Comparison of ENCODE assay signal across 8 cellular contexts in genomic region chr5:136020383-136021015, GRCh38. TPM values are rescaled to one million over a fixed set of nuclear protein-coding genes. Genes with fewer than 3 reads are reported as not detected.
DNase-seq lines count a peak whose midpoint lies in the region; ATAC-seq and TF ChIP-seq lines count a peak whose summit lies in the region.

No MANE protein-coding gene starts in this region.

- H3K27ac Mint-ChIP-seq in activated naive CD8-positive, alpha-beta T cell treated with anti-CD3 and anti-CD28 coated beads, Interleukin-2, amount 50 U/mL, for 24 hours: no peak overlapping the region
- no peak overlapping the region for H3K27ac Mint-ChIP-seq in activated naive CD8-positive, alpha-beta T cell treated with anti-CD3 and anti-CD28 coated beads for 36 hours

- TF ChIP-seq CTCF in foreskin fibroblast (IDR thresholded peaks at IDR 0.05; ENCODE audit: low read depth, low read length): no peak

- no peak for DNase-seq in activated naive CD8-positive, alpha-beta T cell treated with anti-CD3 and anti-CD28 coated beads, Interleukin-2, amount 50 U/mL, for 24 hours
- DNase-seq in activated naive CD8-positive, alpha-beta T cell treated with anti-CD3 and anti-CD28 coated beads for 36 hours: no peak
- DNase-seq in SHP77 treated with DMSO at 0.1 percent for 48 hours (lab: John Stamatoyannopoulos, UW) (peak; percentile 27), foreskin fibroblast (peak; percentile 93 to 96), iPS-NIHi7 (ENCODE audit: extremely low spot score) (no peak), G401 (ENCODE audit: low spot score) (no peak)
- DNase-seq in activated naive CD4-positive, alpha-beta T cell treated with anti-CD3 and anti-CD28 coated beads, Interleukin-2, amount 50 U/mL, for 16 hours: no peak

- peaks cover 2% of the 10 kb centered on the region for H3K4me1 Mint-ChIP-seq in activated naive CD8-positive, alpha-beta T cell treated with anti-CD3 and anti-CD28 coated beads, Interleukin-2, amount 50 U/mL, for 24 hours
- H3K4me1 Mint-ChIP-seq in activated naive CD8-positive, alpha-beta T cell treated with anti-CD3 and anti-CD28 coated beads for 36 hours: no peaks in the 10 kb centered on the region

- in situ Hi-C loops in G401 (cut with HindIII; ENCODE audit: low sequenced_read_pairs): no loop called here

- H3K36me3 Mint-ChIP-seq in activated naive CD8-positive, alpha-beta T cell treated with anti-CD3 and anti-CD28 coated beads, Interleukin-2, amount 50 U/mL, for 24 hours (ENCODE audit: low read depth): no peaks in the 10 kb centered on the region
- H3K36me3 Mint-ChIP-seq in activated naive CD8-positive, alpha-beta T cell treated with anti-CD3 and anti-CD28 coated beads for 36 hours: no peaks in the 10 kb centered on the region

- H3K4me3 ChIP-seq in foreskin fibroblast (ENCODE audit: low read depth in 1 of 2, low read length in 2 of 2): no peak overlapping the region

- peaks cover 8% of the 10 kb centered on the region for H3K27me3 Mint-ChIP-seq in activated naive CD8-positive, alpha-beta T cell treated with anti-CD3 and anti-CD28 coated beads, Interleukin-2, amount 50 U/mL, for 24 hours
- peaks cover 21% of the 10 kb centered on the region for H3K27me3 Mint-ChIP-seq in activated naive CD8-positive, alpha-beta T cell treated with anti-CD3 and anti-CD28 coated beads for 36 hours

- H3K9me3 Mint-ChIP-seq in activated naive CD8-positive, alpha-beta T cell treated with anti-CD3 and anti-CD28 coated beads, Interleukin-2, amount 50 U/mL, for 24 hours: no peaks in the 10 kb centered on the region
- H3K9me3 Mint-ChIP-seq in activated naive CD8-positive, alpha-beta T cell treated with anti-CD3 and anti-CD28 coated beads for 36 hours: no peaks in the 10 kb centered on the region

- H3K4me3 Mint-ChIP-seq in activated naive CD8-positive, alpha-beta T cell treated with anti-CD3 and anti-CD28 coated beads, Interleukin-2, amount 50 U/mL, for 24 hours: no peak overlapping the region
- no peak overlapping the region for H3K4me3 Mint-ChIP-seq in activated naive CD8-positive, alpha-beta T cell treated with anti-CD3 and anti-CD28 coated beads for 36 hours

- peak overlapping the region; percentile 3 for H3K27ac ChIP-seq in temporal lobe (ENCODE audit: low read depth, low read length)

- peak; percentile 73 for ATAC-seq in activated naive CD8-positive, alpha-beta T cell treated with anti-CD3 and anti-CD28 coated beads, Interleukin-2, amount 50 U/mL, for 24 hours

RNA-seq across cellular contexts. Expression of gene TGFBI, which starts 8.3 kb away (rescaled TPM):
- total RNA-seq in activated naive CD8-positive, alpha-beta T cell treated with anti-CD3 and anti-CD28 coated beads for 36 hours: not detected
- total RNA-seq in temporal lobe: 9.6 TPM
- 0.18 TPM in 1 of 2 replicates, not detected in the other for total RNA-seq in G401 (2014; rRNA removed; shearing (Covaris generic))

Comparison
In these comparisons a context has a peak if more than half of its experiments do, and no peak if none do; other contexts are left out.
1. DNase-seq: peak in SHP77 treated with DMSO at 0.1 percent for 48 hours (single experiment) and foreskin fibroblast (2 of 2); none in activated naive CD8-positive, alpha-beta T cell treated with anti-CD3 and anti-CD28 coated beads, Interleukin-2, amount 50 U/mL, for 24 hours (single experiment), activated naive CD8-positive, alpha-beta T cell treated with anti-CD3 and anti-CD28 coated beads for 36 hours (single experiment), iPS-NIHi7 (single experiment), G401 (single experiment) and activated naive CD4-positive, alpha-beta T cell treated with anti-CD3 and anti-CD28 coated beads, Interleukin-2, amount 50 U/mL, for 16 hours (single experiment).